7 cellular contexts compared by ENCODE assay signal in the genomic region with DNA sequence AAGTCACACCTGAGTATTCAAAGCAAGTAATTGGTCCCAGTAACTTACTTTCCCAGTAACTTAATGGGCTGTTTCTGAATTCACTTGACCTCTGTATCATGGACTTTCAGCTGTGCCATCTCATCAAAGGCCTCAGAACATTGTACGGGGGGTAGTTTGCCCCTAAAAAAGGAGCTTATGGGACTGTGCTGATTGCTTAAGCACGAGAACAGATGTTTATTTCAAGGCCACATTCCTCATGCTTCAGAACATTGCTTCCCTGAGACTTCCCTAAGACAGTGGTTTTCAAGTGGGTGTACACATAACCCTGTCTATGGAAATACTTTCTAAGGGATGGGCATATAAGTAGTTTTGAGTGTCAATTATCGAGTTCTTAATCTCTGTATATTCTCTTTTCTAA. TPM values are rescaled to one million over a fixed set of nuclear protein-coding genes. Genes with fewer than 3 reads are reported as not detected.
"Had no signal": no experiment of that assay in that cellular context is flagged by ENCODE, and none has a peak within 500 bp of the region (broad histone marks: within the 10 kb centered on the region; RNA-seq: fewer than 3 reads in every experiment).

No MANE protein-coding gene starts in this region.

- H3K9ac ChIP-seq: GM23248 had no signal

- H3K4me3 Mint-ChIP-seq: H9 had no signal

- DNase-seq: GM23248, H9, HCEC 1CT, IMR-90, KG1 had no signal

- H3K27ac ChIP-seq: GM23248 had no signal

- H3K27ac Mint-ChIP-seq: H9 had no signal

- ATAC-seq: K562 had no signal

- H3K9me3 Mint-ChIP-seq: H9 had no signal

- H3K4me3 ChIP-seq: GM23248, K562 had no signal

- H2AFZ ChIP-seq: GM23248 had no signal

RNA-seq across cellular contexts. Expression of a gene that starts 26.8 kb away (rescaled TPM):
- total RNA-seq: GM23248, HT-29, IMR-90 had no signal
- polyA plus RNA-seq: GM23248, IMR-90 had no signal
